In the genomic region with DNA sequence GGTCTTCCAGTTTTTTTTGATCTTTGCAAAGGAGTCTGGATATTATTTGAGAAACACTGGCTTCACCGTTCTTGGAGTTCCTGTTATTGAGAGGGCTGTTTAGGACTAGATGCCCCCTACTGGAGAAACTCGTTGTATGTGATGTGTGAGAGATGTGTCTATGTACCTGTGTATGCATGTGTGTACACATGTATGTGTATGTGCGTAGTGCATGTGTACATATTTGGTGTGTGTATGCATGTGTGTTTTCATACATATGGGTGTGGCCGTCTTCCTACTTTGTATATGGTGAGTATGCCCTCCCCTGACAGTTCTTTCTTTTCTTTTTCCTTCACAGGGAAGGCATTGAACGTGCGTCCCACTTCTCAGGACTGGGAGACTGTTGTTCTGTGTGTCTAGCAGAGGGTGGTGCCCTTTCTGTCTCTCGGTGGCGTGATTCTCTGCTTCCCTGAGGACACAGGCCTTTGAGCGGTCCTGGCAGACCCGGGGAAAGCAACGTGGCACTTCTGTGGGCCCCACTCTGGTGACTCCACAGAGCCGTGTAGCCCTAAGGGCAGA, we compare ENCODE assay signal across 8 cellular contexts. TPM values are rescaled to one million over a fixed set of nuclear protein-coding genes. Genes with fewer than 3 reads are reported as not detected.
DNase-seq lines count a peak whose midpoint lies in the region; ATAC-seq and TF ChIP-seq lines count a peak whose summit lies in the region.

No MANE protein-coding gene starts in this region.

- H3K4me1 Mint-ChIP-seq in memory B cell = peaks cover 9% of the 10 kb centered on the region

- DNase-seq in AG10803 (ENCODE audit: low read depth) = peak; percentile 73
- DNase-seq in GM10266 (ENCODE audit: extremely low spot score) = peak; percentile 77
- DNase-seq in HT1080 (ENCODE audit: low read depth) = peak; percentile 63
- peak; percentile 55 for DNase-seq in RKO (ENCODE audit: low spot score)
- peak; percentile 51 for DNase-seq in dedifferentiated amniotic fluid mesenchymal stem cell (ENCODE audit: extremely low spot score)
- peak in 1 of 2 donors; percentile 63 for DNase-seq in memory B cell (ENCODE audit: low spot score in 2 of 2)
- DNase-seq in activated CD8-positive, alpha-beta memory T cell treated with anti-CD3 and anti-CD28 coated beads for 24 hours = no peak

- H3K27me3 Mint-ChIP-seq in memory B cell = no peaks in the 10 kb centered on the region

- H3K4me3 Mint-ChIP-seq in memory B cell = no peak overlapping the region

- H3K4me3 ChIP-seq in AG10803 (ENCODE audit: low read length) = no peak overlapping the region

- H3K36me3 Mint-ChIP-seq in memory B cell = no peaks in the 10 kb centered on the region

- no peaks in the 10 kb centered on the region for H3K9me3 Mint-ChIP-seq in memory B cell

- no peak overlapping the region for H3K27ac Mint-ChIP-seq in memory B cell

- ATAC-seq in memory B cell (ENCODE audit: low read depth) (peak; percentile 85), HG02973 (IDR thresholded peaks at IDR 0.05; ENCODE audit: unreplicated experiment) (no peak)

- peak; percentile 80 for TF ChIP-seq CTCF in AG10803 (conservative IDR thresholded peaks at IDR 0.05; ENCODE audit: low read length)
- TF ChIP-seq CTCF in GM10266 (IDR thresholded peaks at IDR 0.05; ENCODE audit: control insufficient read depth, insufficient read depth, low read depth, missing control alignments) = peak; percentile 74

RNA-seq across cellular contexts. Expression of gene CALHM3, which starts 3.0 kb away (rescaled TPM):
- not detected in 2 replicates for total RNA-seq in HT1080 (2014; rRNA removed; shearing (Covaris generic))
- polyA plus RNA-seq in HT1080 (2015; cell fraction: cytosol; rRNA removed) = not detected in 2 replicates
- not detected in 2 replicates for polyA plus RNA-seq in HT1080 (2015; cell fraction: nucleus; rRNA removed)

RNA-seq across cellular contexts. Expression of gene NEURL1, which starts 11.5 kb away (rescaled TPM):
- not detected in 2 replicates for total RNA-seq in HT1080 (2014; rRNA removed; shearing (Covaris generic))
- 0.14 TPM in 1 of 2 replicates, not detected in the other for polyA plus RNA-seq in HT1080 (2015; cell fraction: cytosol; rRNA removed)
- not detected in 2 replicates for polyA plus RNA-seq in HT1080 (2015; cell fraction: nucleus; rRNA removed)

RNA-seq across cellular contexts. Expression of gene CALHM1, which starts 23.4 kb away (rescaled TPM):
- total RNA-seq in HT1080 (2014; rRNA removed; shearing (Covaris generic)) = not detected in 2 replicates
- not detected in 2 replicates for polyA plus RNA-seq in HT1080 (2015; cell fraction: cytosol; rRNA removed)
- polyA plus RNA-seq in HT1080 (2015; cell fraction: nucleus; rRNA removed) = not detected in 2 replicates

RNA-seq across cellular contexts. Expression of gene CALHM2, which starts 29.9 kb away (rescaled TPM):
- not detected in 2 replicates for total RNA-seq in HT1080 (2014; rRNA removed; shearing (Covaris generic))
- not detected in 2 replicates for polyA plus RNA-seq in HT1080 (2015; cell fraction: cytosol; rRNA removed)
- polyA plus RNA-seq in HT1080 (2015; cell fraction: nucleus; rRNA removed) = not detected in 2 replicates
